ENCODE assay signal across 14 cellular contexts in the genomic region with DNA sequence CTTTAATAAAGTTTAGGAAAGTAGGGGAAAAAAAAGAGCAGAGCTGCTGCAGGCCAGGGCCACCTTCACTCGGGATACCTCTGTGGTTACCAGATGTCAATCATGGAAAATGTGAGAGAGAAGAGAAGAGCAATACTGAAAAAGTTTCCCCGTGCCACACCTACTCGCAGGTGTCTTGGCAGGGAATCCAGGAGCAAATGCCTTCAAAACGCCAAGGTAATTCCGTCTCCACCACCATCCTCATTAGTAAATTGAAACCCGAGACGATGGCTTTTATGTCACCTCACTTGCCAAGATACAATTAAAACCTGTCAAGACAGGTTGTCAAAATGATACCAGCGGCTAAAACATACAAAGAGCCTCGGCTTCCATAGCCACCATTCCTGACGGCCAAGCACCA. TPM values are rescaled to one million over a fixed set of nuclear protein-coding genes. Genes with fewer than 3 reads are reported as not detected.
"Had no signal": no experiment of that assay in that cellular context is flagged by ENCODE, and none has a peak within 500 bp of the region (broad histone marks: within the 10 kb centered on the region; RNA-seq: fewer than 3 reads in every experiment).

No MANE protein-coding gene starts in this region.

- H3K4me3 Mint-ChIP-seq: activated CD4-positive, alpha-beta T cell treated with anti-CD3 and anti-CD28 coated beads, Interleukin-2, amount 10 ng/mL, durations not matched to agents 7 days and 5 days; central memory CD8-positive, alpha-beta T cell; naive thymus-derived CD4-positive, alpha-beta T cell had no signal

- H3K27ac ChIP-seq: hepatocyte, parathyroid adenoma, skin epidermis, stomach, thoracic aorta had no signal

- H3K4me3 ChIP-seq: hepatocyte, skin epidermis, stomach, thoracic aorta had no signal

- H3K4me1 ChIP-seq: parathyroid adenoma, stomach had no signal

- H3K9ac ChIP-seq: parathyroid adenoma had no signal

- H3K9me3 Mint-ChIP-seq: activated CD4-positive, alpha-beta T cell treated with anti-CD3 and anti-CD28 coated beads, Interleukin-2, amount 10 ng/mL, durations not matched to agents 7 days and 5 days; central memory CD8-positive, alpha-beta T cell had no signal

- H3K27ac Mint-ChIP-seq: activated CD4-positive, alpha-beta T cell treated with anti-CD3 and anti-CD28 coated beads, Interleukin-2, amount 10 ng/mL, durations not matched to agents 7 days and 5 days; naive thymus-derived CD4-positive, alpha-beta T cell had no signal

- H3K9me3 ChIP-seq: stomach, thoracic aorta had no signal

- H3K36me3 ChIP-seq: stomach, thoracic aorta had no signal

- H3K4me1 Mint-ChIP-seq: activated CD4-positive, alpha-beta T cell treated with anti-CD3 and anti-CD28 coated beads, Interleukin-2, amount 10 ng/mL, durations not matched to agents 7 days and 5 days; central memory CD8-positive, alpha-beta T cell had no signal

- DNase-seq: activated CD4-positive, alpha-beta T cell treated with anti-CD3 and anti-CD28 coated beads, Interleukin-2, amount 10 ng/mL, durations not matched to agents 7 days and 5 days; activated CD4-positive, CD25-positive, alpha-beta regulatory T cell; activated naive CD4-positive, alpha-beta T cell treated with anti-CD3 and anti-CD28 coated beads, Interleukin-2, amount 50 U/mL, for 16 hours; effector memory CD4-positive, alpha-beta T cell; naive thymus-derived CD4-positive, alpha-beta T cell; stomach had no signal

- ATAC-seq: naive thymus-derived CD4-positive, alpha-beta T cell had no signal

RNA-seq across cellular contexts. Expression of a gene that starts 49.7 kb away (rescaled TPM):
- total RNA-seq: activated CD4-positive, alpha-beta T cell treated with anti-CD3 and anti-CD28 coated beads, Interleukin-2, amount 10 ng/mL, durations not matched to agents 7 days and 5 days; activated CD8-positive, alpha-beta memory T cell treated with anti-CD3 and anti-CD28 coated beads for 36 hours; epithelial cell of proximal tubule; lung microvascular endothelial cell; naive thymus-derived CD4-positive, alpha-beta T cell; stomach; thoracic aorta had no signal
